7 cellular contexts compared by ENCODE assay signal in the genomic region with DNA sequence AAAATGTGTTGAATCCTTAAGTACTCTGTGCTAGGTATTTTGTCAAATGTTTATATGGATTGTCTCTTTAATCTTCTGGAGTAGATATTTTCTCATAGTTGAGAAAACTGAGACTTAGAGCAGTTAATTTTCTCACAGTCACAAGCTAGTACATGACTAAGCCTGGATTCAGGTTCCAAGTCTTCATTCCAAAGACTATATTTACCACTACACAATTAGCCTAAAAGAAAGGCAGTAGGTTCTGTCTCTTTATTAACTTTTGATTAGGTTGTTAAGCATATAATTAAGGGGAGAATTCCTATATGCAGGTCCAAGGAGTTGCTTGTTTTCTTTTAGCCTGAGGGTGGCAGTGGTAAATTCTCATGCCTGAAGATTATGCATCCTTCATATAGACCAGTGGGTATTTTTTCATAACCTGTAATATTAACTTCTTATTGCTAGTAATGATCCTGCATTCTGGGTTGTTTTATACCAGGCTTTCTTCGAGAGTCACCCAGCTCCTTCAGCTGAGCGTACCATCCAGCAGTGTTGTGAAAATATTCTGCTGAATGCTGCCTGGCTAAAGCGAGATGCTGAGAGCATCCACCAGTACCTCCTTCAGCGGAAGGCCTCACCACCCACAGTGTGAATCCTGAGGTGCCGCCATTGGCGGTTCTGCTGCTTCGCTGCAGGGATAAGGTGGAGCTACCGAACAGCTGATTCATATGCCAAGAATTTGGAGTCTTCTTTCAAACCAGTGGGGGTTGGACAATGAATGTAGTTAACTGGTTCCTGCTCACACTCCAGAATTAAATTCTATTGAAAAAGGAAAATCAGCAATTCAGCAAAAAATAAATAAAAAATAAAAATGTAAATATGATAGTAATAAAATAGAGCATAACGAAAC. TPM values are rescaled to one million over a fixed set of nuclear protein-coding genes. Genes with fewer than 3 reads are reported as not detected.
DNase-seq lines count a peak whose midpoint lies in the region; ATAC-seq and TF ChIP-seq lines count a peak whose summit lies in the region.

No MANE protein-coding gene starts in this region.

- H3K27ac Mint-ChIP-seq in WTC11: peak overlapping the region; percentile 57
- no peak overlapping the region for H3K27ac Mint-ChIP-seq in activated CD4-positive, alpha-beta T cell treated with anti-CD3 and anti-CD28 coated beads, Interleukin-2, amount 10 ng/mL, durations not matched to agents 7 days and 5 days

- no peak for TF ChIP-seq POLR2A in heart left ventricle (IDR thresholded peaks at IDR 0.05)

- H3K4me3 ChIP-seq in heart left ventricle (no peak overlapping the region), skeletal muscle cell (ENCODE audit: low read depth, low read length) (no peak overlapping the region)

- no peaks in the 10 kb centered on the region for H3K9me3 Mint-ChIP-seq in WTC11
- H3K9me3 Mint-ChIP-seq in activated CD4-positive, alpha-beta T cell treated with anti-CD3 and anti-CD28 coated beads, Interleukin-2, amount 10 ng/mL, durations not matched to agents 7 days and 5 days: no peaks in the 10 kb centered on the region

- intact Hi-C loops in heart left ventricle (cut with DNase I): no loop called here

- peaks cover 40% of the 10 kb centered on the region for H3K36me3 Mint-ChIP-seq in WTC11
- H3K36me3 Mint-ChIP-seq in activated CD4-positive, alpha-beta T cell treated with anti-CD3 and anti-CD28 coated beads, Interleukin-2, amount 10 ng/mL, durations not matched to agents 7 days and 5 days (ENCODE audit: low read depth): peaks cover 40% of the 10 kb centered on the region

- H3K36me3 ChIP-seq in heart left ventricle: peaks cover 0 to 91% (median 68%) of the 10 kb centered on the region in 9 donors

- POLR2A ChIA-PET in WTC11 (lab: Charles Lee): no interaction called here
- POLR2A ChIA-PET in activated CD4-positive, alpha-beta T cell treated with anti-CD3 and anti-CD28 coated beads, Interleukin-2, amount 10 ng/mL, durations not matched to agents 7 days and 5 days (lab: Charles Lee): no interaction called here

- peaks cover 0 to 43% (median 29%) of the 10 kb centered on the region in 12 donors for H3K4me1 ChIP-seq in heart left ventricle

- peak; percentile 84 for DNase-seq in HK-2 (ENCODE audit: unreplicated experiment)
- DNase-seq in WTC11 (ENCODE audit: low spot score): peak; percentile 39
- DNase-seq in heart left ventricle: peak; percentile 23 to 67 (median 52)
- peak; percentile 85 for DNase-seq in skeletal muscle cell (ENCODE audit: low read depth)
- DNase-seq in NCI-H510A treated with DMSO at 0.1 percent for 48 hours (lab: John Stamatoyannopoulos, UW): no peak
- no peak for DNase-seq in activated CD4-positive, alpha-beta T cell treated with anti-CD3 and anti-CD28 coated beads, Interleukin-2, amount 10 ng/mL, durations not matched to agents 7 days and 5 days

- CTCF ChIA-PET in WTC11 (lab: Charles Lee): no interaction called here
- CTCF ChIA-PET in activated CD4-positive, alpha-beta T cell treated with anti-CD3 and anti-CD28 coated beads, Interleukin-2, amount 10 ng/mL, durations not matched to agents 7 days and 5 days (lab: Charles Lee): interaction anchor here (0.6 to 1.1 kb wide), 2 partner anchors 13 to 246 kb away, joined by 3 read pairs; no protein-coding TSS in a partner anchor

- WGBS in heart left ventricle, 4 donors: 37 to 48% (median 44%) methylated on average over 9 of the region's 9 CpGs

- H3K27me3 Mint-ChIP-seq in WTC11 (ENCODE audit: low read depth): no peaks in the 10 kb centered on the region
- no peaks in the 10 kb centered on the region for H3K27me3 Mint-ChIP-seq in activated CD4-positive, alpha-beta T cell treated with anti-CD3 and anti-CD28 coated beads, Interleukin-2, amount 10 ng/mL, durations not matched to agents 7 days and 5 days

- no peaks in the 10 kb centered on the region for H3K27me3 ChIP-seq in heart left ventricle

- ATAC-seq in WTC11 (peak; percentile 84), heart left ventricle (peak; percentile 64 to 88 (median 82)), GM18867 (IDR thresholded peaks at IDR 0.05; ENCODE audit: unreplicated experiment) (no peak)

- H3K27ac ChIP-seq in heart left ventricle: peak overlapping the region in 10 of 12 donors; percentile 31 to 63 (median 47)

- H3K4me3 Mint-ChIP-seq in WTC11: no peak overlapping the region
- H3K4me3 Mint-ChIP-seq in activated CD4-positive, alpha-beta T cell treated with anti-CD3 and anti-CD28 coated beads, Interleukin-2, amount 10 ng/mL, durations not matched to agents 7 days and 5 days: no peak overlapping the region

- peaks cover 3% of the 10 kb centered on the region; the same call in 1 of the 2 replicates for H3K4me1 Mint-ChIP-seq in WTC11
- H3K4me1 Mint-ChIP-seq in activated CD4-positive, alpha-beta T cell treated with anti-CD3 and anti-CD28 coated beads, Interleukin-2, amount 10 ng/mL, durations not matched to agents 7 days and 5 days: peaks cover 19% of the 10 kb centered on the region

- TF ChIP-seq CTCF in WTC11 (IDR thresholded peaks at IDR 0.05) (no peak), heart left ventricle (IDR thresholded peaks at IDR 0.05) (no peak)

- H3K9me3 ChIP-seq in heart left ventricle: no peaks in the 10 kb centered on the region

TF ChIP-seq in WTC11, 78 proteins besides CTCF, POLR2A, EP300 and RAD21:
- TF ChIP-seq GABPB1 (CRISPR knock-in tag; IDR thresholded peaks at IDR 0.05): no peak
- TF ChIP-seq FOXK1 (CRISPR knock-in tag; IDR thresholded peaks at IDR 0.05): no peak
- no peak for TF ChIP-seq GTF2I (CRISPR knock-in tag; conservative IDR thresholded peaks at IDR 0.05)
- no peak for TF ChIP-seq E2F1 (CRISPR knock-in tag; IDR thresholded peaks at IDR 0.05)
- no peak for TF ChIP-seq ZNF423 (CRISPR knock-in tag; IDR thresholded peaks at IDR 0.05)
- TF ChIP-seq SMAD3 (CRISPR knock-in tag; IDR thresholded peaks at IDR 0.05; ENCODE audit: borderline replicate concordance): no peak
- TF ChIP-seq, protein P1, sequence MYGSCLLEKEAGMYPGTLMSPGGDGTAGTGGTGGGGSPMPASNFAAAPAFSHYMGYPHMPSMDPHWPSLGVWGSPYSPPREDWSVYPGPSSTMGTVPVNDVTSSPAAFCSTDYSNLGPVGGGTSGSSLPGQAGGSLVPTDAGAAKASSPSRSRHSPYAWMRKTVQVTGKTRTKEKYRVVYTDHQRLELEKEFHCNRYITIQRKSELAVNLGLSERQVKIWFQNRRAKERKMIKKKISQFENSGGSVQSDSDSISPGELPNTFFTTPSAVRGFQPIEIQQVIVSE (CRISPR knock-in tag; IDR thresholded peaks at IDR 0.05; ENCODE audit: borderline replicate concordance): no peak
- TF ChIP-seq, protein P2, sequence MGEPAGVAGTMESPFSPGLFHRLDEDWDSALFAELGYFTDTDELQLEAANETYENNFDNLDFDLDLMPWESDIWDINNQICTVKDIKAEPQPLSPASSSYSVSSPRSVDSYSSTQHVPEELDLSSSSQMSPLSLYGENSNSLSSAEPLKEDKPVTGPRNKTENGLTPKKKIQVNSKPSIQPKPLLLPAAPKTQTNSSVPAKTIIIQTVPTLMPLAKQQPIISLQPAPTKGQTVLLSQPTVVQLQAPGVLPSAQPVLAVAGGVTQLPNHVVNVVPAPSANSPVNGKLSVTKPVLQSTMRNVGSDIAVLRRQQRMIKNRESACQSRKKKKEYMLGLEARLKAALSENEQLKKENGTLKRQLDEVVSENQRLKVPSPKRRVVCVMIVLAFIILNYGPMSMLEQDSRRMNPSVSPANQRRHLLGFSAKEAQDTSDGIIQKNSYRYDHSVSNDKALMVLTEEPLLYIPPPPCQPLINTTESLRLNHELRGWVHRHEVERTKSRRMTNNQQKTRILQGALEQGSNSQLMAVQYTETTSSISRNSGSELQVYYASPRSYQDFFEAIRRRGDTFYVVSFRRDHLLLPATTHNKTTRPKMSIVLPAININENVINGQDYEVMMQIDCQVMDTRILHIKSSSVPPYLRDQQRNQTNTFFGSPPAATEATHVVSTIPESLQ (CRISPR knock-in tag; IDR thresholded peaks at IDR 0.05): no peak
- TF ChIP-seq NR2C2 (CRISPR knock-in tag; IDR thresholded peaks at IDR 0.05): no peak
- TF ChIP-seq ERG (CRISPR knock-in tag; IDR thresholded peaks at IDR 0.05): no peak

RNA-seq across cellular contexts. Expression of gene KPNB1, which starts 28.2 kb away (rescaled TPM):
- total RNA-seq in WTC11 (2021) (437 to 506 TPM (median 452 TPM) in 3 replicates), heart left ventricle (100 to 1,000 TPM; 118 to 236 (median 192) TPM)
- 100 to 1,000 TPM in 1 of 2 donors, 10 to 100 TPM in 1; 30.7 to 136 TPM for polyA plus RNA-seq in heart left ventricle
- total RNA-seq in activated CD4-positive, alpha-beta T cell treated with anti-CD3 and anti-CD28 coated beads, Interleukin-2, amount 10 ng/mL, durations not matched to agents 7 days and 5 days: 100 to 1,000 TPM; 409 to 427 TPM

Comparison
In these comparisons a context has a peak if more than half of its experiments do, and no peak if none do; other contexts are left out.
1. DNase-seq: peak in HK-2 (single experiment), WTC11 (single experiment), heart left ventricle (5 of 5) and skeletal muscle cell (single experiment); none in NCI-H510A treated with DMSO at 0.1 percent for 48 hours (single experiment) and activated CD4-positive, alpha-beta T cell treated with anti-CD3 and anti-CD28 coated beads, Interleukin-2, amount 10 ng/mL, durations not matched to agents 7 days and 5 days (single experiment).